ENCODE assay signal across 1 cellular context in the genomic region with DNA sequence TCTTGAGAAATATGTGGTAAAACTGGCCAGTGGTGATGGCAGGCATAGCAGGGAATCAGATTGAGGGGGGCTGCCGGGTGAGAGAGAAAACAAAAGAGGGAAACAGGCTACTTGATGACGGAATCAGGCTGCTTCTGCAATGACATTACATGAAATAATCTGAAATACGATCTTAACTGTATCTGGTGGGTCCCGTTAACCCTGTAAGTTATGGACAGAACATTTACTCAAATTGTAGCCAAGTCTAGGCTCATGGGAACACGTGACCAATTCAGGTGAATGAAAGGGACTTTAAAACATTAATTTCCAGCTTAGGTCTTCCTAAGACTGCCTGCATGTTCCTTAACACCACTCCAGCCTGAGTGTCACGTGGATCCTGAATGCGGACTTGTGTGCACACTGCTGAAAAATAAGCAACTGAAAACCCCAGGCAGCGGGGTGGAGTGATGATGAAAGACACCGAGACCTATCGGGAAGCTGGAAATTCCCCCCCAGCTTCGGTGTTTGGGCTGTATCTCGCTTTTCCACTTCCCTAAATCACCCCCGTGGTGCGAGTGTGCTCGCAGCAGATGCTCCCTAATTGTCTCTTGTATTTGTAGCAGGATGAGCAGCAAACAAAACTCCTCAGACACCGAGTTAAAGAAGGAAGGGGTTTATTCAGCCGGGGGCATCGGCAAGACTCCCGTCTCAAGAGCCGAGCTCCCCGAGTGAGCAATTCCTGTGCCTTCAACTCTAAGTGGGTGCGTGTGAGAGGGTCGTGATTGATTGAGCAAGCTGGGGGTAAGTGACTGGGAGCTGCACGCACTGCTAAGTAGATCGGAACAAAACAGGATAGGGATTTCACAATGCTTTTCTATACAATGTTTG.
TF ChIP-seq lines count a peak whose summit lies in the region.

No MANE protein-coding gene starts in this region.

TF ChIP-seq in HepG2, 621 proteins besides CTCF, POLR2A, EP300 and RAD21 (continued from another document and continues in another):
- no peak for TF ChIP-seq ZNF7 (CRISPR knock-in tag; IDR thresholded peaks at IDR 0.05)
- TF ChIP-seq SP2 (CRISPR knock-in tag; IDR thresholded peaks at IDR 0.05): no peak
- TF ChIP-seq, protein P1, sequence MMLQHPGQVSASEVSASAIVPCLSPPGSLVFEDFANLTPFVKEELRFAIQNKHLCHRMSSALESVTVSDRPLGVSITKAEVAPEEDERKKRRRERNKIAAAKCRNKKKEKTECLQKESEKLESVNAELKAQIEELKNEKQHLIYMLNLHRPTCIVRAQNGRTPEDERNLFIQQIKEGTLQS (CRISPR knock-in tag; IDR thresholded peaks at IDR 0.05): no peak
- TF ChIP-seq ZBTB7B (CRISPR knock-in tag; IDR thresholded peaks at IDR 0.05): peak; percentile 62
- TF ChIP-seq, protein P2, sequence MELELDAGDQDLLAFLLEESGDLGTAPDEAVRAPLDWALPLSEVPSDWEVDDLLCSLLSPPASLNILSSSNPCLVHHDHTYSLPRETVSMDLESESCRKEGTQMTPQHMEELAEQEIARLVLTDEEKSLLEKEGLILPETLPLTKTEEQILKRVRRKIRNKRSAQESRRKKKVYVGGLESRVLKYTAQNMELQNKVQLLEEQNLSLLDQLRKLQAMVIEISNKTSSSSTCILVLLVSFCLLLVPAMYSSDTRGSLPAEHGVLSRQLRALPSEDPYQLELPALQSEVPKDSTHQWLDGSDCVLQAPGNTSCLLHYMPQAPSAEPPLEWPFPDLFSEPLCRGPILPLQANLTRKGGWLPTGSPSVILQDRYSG (CRISPR knock-in tag; IDR thresholded peaks at IDR 0.05): no peak
- no peak for TF ChIP-seq ZFYVE20 (CRISPR knock-in tag; IDR thresholded peaks at IDR 0.05; ENCODE audit: borderline replicate concordance, low read depth)
- TF ChIP-seq HNF4G (IDR thresholded peaks at IDR 0.05; ENCODE audit: borderline replicate concordance, low read depth, low read length): no peak
- TF ChIP-seq HNF4G (CRISPR knock-in tag; IDR thresholded peaks at IDR 0.05; ENCODE audit: borderline replicate concordance, low read depth): no peak
- TF ChIP-seq, protein P3, sequence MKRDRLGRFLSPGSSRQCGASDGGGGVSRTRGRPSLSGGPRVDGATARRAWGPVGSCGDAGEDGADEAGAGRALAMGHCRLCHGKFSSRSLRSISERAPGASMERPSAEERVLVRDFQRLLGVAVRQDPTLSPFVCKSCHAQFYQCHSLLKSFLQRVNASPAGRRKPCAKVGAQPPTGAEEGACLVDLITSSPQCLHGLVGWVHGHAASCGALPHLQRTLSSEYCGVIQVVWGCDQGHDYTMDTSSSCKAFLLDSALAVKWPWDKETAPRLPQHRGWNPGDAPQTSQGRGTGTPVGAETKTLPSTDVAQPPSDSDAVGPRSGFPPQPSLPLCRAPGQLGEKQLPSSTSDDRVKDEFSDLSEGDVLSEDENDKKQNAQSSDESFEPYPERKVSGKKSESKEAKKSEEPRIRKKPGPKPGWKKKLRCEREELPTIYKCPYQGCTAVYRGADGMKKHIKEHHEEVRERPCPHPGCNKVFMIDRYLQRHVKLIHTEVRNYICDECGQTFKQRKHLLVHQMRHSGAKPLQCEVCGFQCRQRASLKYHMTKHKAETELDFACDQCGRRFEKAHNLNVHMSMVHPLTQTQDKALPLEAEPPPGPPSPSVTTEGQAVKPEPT (CRISPR knock-in tag; IDR thresholded peaks at IDR 0.05; ENCODE audit: low read depth): no peak
- TF ChIP-seq XBP1 (CRISPR knock-in tag; IDR thresholded peaks at IDR 0.05): no peak
- no peak for TF ChIP-seq TEAD2 (CRISPR knock-in tag; IDR thresholded peaks at IDR 0.05)
- no peak for TF ChIP-seq HNRNPLL (IDR thresholded peaks at IDR 0.05; ENCODE audit: low read depth, low read length, poor library complexity, severe bottlenecking)
- TF ChIP-seq RAD51 (IDR thresholded peaks at IDR 0.05; ENCODE audit: borderline replicate concordance): peak; percentile 55; the same call in 1 of the 2 replicates
- TF ChIP-seq ZNF337 (CRISPR knock-in tag; IDR thresholded peaks at IDR 0.05; ENCODE audit: borderline replicate concordance, low read depth): no peak
- TF ChIP-seq ZNF749 (CRISPR knock-in tag; IDR thresholded peaks at IDR 0.05; ENCODE audit: borderline replicate concordance): no peak
- no peak for TF ChIP-seq ZNF747 (CRISPR knock-in tag; IDR thresholded peaks at IDR 0.05; ENCODE audit: borderline replicate concordance)
- TF ChIP-seq SRY (CRISPR knock-in tag; IDR thresholded peaks at IDR 0.05): no peak
- no peak for TF ChIP-seq HNF4A (CRISPR knock-in tag; IDR thresholded peaks at IDR 0.05)
- TF ChIP-seq, protein P4, sequence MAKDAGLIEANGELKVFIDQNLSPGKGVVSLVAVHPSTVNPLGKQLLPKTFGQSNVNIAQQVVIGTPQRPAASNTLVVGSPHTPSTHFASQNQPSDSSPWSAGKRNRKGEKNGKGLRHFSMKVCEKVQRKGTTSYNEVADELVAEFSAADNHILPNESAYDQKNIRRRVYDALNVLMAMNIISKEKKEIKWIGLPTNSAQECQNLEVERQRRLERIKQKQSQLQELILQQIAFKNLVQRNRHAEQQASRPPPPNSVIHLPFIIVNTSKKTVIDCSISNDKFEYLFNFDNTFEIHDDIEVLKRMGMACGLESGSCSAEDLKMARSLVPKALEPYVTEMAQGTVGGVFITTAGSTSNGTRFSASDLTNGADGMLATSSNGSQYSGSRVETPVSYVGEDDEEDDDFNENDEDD (CRISPR knock-in tag; IDR thresholded peaks at IDR 0.05; ENCODE audit: borderline replicate concordance): no peak
- TF ChIP-seq ZNF607 (CRISPR knock-in tag; IDR thresholded peaks at IDR 0.05; ENCODE audit: borderline replicate concordance): no peak
- TF ChIP-seq ZSCAN21 (CRISPR knock-in tag; IDR thresholded peaks at IDR 0.05; ENCODE audit: borderline replicate concordance): no peak
- TF ChIP-seq ZNF709 (CRISPR knock-in tag; IDR thresholded peaks at IDR 0.05): no peak
- TF ChIP-seq ZNF530 (CRISPR knock-in tag; IDR thresholded peaks at IDR 0.05; ENCODE audit: low read depth): no peak
- no peak for TF ChIP-seq ZNF598 (CRISPR knock-in tag; IDR thresholded peaks at IDR 0.05; ENCODE audit: borderline replicate concordance)
- no peak for TF ChIP-seq CREB1 (IDR thresholded peaks at IDR 0.05)
- TF ChIP-seq CREB1 (CRISPR knock-in tag; IDR thresholded peaks at IDR 0.05): no peak
- peak; percentile 90 for TF ChIP-seq BCL6 (CRISPR knock-in tag; IDR thresholded peaks at IDR 0.05)
- TF ChIP-seq ZNF629 (CRISPR knock-in tag; conservative IDR thresholded peaks at IDR 0.05): no peak
- no peak for TF ChIP-seq ZNF354B (CRISPR knock-in tag; IDR thresholded peaks at IDR 0.05)
- TF ChIP-seq KLF16 (CRISPR knock-in tag; IDR thresholded peaks at IDR 0.05): no peak
- peak; percentile 52; the same call in 1 of the 2 replicates for TF ChIP-seq GATAD2A (CRISPR knock-in tag; IDR thresholded peaks at IDR 0.05)
- no peak for TF ChIP-seq GATAD1 (CRISPR knock-in tag; IDR thresholded peaks at IDR 0.05)
- TF ChIP-seq, protein P5, sequence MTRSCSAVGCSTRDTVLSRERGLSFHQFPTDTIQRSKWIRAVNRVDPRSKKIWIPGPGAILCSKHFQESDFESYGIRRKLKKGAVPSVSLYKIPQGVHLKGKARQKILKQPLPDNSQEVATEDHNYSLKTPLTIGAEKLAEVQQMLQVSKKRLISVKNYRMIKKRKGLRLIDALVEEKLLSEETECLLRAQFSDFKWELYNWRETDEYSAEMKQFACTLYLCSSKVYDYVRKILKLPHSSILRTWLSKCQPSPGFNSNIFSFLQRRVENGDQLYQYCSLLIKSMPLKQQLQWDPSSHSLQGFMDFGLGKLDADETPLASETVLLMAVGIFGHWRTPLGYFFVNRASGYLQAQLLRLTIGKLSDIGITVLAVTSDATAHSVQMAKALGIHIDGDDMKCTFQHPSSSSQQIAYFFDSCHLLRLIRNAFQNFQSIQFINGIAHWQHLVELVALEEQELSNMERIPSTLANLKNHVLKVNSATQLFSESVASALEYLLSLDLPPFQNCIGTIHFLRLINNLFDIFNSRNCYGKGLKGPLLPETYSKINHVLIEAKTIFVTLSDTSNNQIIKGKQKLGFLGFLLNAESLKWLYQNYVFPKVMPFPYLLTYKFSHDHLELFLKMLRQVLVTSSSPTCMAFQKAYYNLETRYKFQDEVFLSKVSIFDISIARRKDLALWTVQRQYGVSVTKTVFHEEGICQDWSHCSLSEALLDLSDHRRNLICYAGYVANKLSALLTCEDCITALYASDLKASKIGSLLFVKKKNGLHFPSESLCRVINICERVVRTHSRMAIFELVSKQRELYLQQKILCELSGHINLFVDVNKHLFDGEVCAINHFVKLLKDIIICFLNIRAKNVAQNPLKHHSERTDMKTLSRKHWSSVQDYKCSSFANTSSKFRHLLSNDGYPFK (CRISPR knock-in tag; IDR thresholded peaks at IDR 0.05; ENCODE audit: borderline replicate concordance): no peak
- TF ChIP-seq HDAC1 (CRISPR knock-in tag; IDR thresholded peaks at IDR 0.05): 0 out of 2 replicates have a peak, but pooled peaks have one; percentile 19
- no peak for TF ChIP-seq ZNF790 (CRISPR knock-in tag; IDR thresholded peaks at IDR 0.05; ENCODE audit: borderline replicate concordance)
- TF ChIP-seq, protein P6, sequence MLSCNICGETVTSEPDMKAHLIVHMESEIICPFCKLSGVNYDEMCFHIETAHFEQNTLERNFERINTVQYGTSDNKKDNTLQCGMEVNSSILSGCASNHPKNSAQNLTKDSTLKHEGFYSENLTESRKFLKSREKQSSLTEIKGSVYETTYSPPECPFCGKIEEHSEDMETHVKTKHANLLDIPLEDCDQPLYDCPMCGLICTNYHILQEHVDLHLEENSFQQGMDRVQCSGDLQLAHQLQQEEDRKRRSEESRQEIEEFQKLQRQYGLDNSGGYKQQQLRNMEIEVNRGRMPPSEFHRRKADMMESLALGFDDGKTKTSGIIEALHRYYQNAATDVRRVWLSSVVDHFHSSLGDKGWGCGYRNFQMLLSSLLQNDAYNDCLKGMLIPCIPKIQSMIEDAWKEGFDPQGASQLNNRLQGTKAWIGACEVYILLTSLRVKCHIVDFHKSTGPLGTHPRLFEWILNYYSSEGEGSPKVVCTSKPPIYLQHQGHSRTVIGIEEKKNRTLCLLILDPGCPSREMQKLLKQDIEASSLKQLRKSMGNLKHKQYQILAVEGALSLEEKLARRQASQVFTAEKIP (CRISPR knock-in tag; IDR thresholded peaks at IDR 0.05; ENCODE audit: borderline replicate concordance): no peak
- TF ChIP-seq SETDB1 (CRISPR knock-in tag; IDR thresholded peaks at IDR 0.05; ENCODE audit: borderline replicate concordance): no peak
- no peak for TF ChIP-seq PLRG1 (conservative IDR thresholded peaks at IDR 0.05)
- TF ChIP-seq, protein P7, sequence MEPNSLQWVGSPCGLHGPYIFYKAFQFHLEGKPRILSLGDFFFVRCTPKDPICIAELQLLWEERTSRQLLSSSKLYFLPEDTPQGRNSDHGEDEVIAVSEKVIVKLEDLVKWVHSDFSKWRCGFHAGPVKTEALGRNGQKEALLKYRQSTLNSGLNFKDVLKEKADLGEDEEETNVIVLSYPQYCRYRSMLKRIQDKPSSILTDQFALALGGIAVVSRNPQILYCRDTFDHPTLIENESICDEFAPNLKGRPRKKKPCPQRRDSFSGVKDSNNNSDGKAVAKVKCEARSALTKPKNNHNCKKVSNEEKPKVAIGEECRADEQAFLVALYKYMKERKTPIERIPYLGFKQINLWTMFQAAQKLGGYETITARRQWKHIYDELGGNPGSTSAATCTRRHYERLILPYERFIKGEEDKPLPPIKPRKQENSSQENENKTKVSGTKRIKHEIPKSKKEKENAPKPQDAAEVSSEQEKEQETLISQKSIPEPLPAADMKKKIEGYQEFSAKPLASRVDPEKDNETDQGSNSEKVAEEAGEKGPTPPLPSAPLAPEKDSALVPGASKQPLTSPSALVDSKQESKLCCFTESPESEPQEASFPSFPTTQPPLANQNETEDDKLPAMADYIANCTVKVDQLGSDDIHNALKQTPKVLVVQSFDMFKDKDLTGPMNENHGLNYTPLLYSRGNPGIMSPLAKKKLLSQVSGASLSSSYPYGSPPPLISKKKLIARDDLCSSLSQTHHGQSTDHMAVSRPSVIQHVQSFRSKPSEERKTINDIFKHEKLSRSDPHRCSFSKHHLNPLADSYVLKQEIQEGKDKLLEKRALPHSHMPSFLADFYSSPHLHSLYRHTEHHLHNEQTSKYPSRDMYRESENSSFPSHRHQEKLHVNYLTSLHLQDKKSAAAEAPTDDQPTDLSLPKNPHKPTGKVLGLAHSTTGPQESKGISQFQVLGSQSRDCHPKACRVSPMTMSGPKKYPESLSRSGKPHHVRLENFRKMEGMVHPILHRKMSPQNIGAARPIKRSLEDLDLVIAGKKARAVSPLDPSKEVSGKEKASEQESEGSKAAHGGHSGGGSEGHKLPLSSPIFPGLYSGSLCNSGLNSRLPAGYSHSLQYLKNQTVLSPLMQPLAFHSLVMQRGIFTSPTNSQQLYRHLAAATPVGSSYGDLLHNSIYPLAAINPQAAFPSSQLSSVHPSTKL (CRISPR knock-in tag; IDR thresholded peaks at IDR 0.05): 0 out of 2 replicates have a peak, but pooled peaks have one; percentile 9
- TF ChIP-seq, protein P8, sequence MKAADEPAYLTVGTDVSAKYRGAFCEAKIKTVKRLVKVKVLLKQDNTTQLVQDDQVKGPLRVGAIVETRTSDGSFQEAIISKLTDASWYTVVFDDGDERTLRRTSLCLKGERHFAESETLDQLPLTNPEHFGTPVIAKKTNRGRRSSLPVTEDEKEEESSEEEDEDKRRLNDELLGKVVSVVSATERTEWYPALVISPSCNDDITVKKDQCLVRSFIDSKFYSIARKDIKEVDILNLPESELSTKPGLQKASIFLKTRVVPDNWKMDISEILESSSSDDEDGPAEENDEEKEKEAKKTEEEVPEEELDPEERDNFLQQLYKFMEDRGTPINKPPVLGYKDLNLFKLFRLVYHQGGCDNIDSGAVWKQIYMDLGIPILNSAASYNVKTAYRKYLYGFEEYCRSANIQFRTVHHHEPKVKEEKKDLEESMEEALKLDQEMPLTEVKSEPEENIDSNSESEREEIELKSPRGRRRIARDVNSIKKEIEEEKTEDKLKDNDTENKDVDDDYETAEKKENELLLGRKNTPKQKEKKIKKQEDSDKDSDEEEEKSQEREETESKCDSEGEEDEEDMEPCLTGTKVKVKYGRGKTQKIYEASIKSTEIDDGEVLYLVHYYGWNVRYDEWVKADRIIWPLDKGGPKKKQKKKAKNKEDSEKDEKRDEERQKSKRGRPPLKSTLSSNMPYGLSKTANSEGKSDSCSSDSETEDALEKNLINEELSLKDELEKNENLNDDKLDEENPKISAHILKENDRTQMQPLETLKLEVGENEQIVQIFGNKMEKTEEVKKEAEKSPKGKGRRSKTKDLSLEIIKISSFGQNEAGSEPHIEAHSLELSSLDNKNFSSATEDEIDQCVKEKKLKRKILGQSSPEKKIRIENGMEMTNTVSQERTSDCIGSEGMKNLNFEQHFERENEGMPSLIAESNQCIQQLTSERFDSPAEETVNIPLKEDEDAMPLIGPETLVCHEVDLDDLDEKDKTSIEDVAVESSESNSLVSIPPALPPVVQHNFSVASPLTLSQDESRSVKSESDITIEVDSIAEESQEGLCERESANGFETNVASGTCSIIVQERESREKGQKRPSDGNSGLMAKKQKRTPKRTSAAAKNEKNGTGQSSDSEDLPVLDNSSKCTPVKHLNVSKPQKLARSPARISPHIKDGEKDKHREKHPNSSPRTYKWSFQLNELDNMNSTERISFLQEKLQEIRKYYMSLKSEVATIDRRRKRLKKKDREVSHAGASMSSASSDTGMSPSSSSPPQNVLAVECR (CRISPR knock-in tag; IDR thresholded peaks at IDR 0.05; ENCODE audit: borderline replicate concordance): no peak; the same call in 1 of the 2 replicates
- TF ChIP-seq ZNF83 (CRISPR knock-in tag; IDR thresholded peaks at IDR 0.05; ENCODE audit: borderline replicate concordance): no peak
- 0 out of 2 replicates have a peak, but pooled peaks have one; percentile 40 for TF ChIP-seq YEATS4 (CRISPR knock-in tag; IDR thresholded peaks at IDR 0.05; ENCODE audit: borderline replicate concordance)
- TF ChIP-seq ZNF878 (CRISPR knock-in tag; IDR thresholded peaks at IDR 0.05): no peak
